Comparison of ENCODE assay signal across 20 cellular contexts in genomic region chr9:23693374-23693773, GRCh38.
DNase-seq lines count a peak whose midpoint lies in the region; ATAC-seq, FAIRE-seq and TF ChIP-seq lines count a peak whose summit lies in the region.
"Had no signal": no experiment of that assay in that cellular context is flagged by ENCODE, and none has a peak within 500 bp of the region (broad histone marks: within the 10 kb centered on the region; RNA-seq: fewer than 3 reads in every experiment).

No MANE protein-coding gene starts in this region.

- H3K27me3 Mint-ChIP-seq in mesothelial cell of epicardium (ENCODE audit: low read depth), result no peaks in the 10 kb centered on the region
- H3K27me3 Mint-ChIP-seq: CD4-positive, CD25-positive, alpha-beta regulatory T cell had no signal

- in situ Hi-C loops in GM12878 (cut with MboI), result no loop called here

- intact Hi-C loops in GM12878 (cut with micrococcal nuclease; ENCODE audit: unreplicated experiment) (no loop called here), thyroid gland (cut with DNase I) (no loop called here)

- no peak for FAIRE-seq in GM12878 (lab: Jason Lieb, UNC)
- FAIRE-seq: G401.6, GM12891, H1 had no signal

- TF ChIP-seq CTCF in LNCaP clone FGC (IDR thresholded peaks at IDR 0.05; ENCODE audit: control insufficient read depth, extremely low read depth, insufficient read depth), result peak; percentile 44
- TF ChIP-seq CTCF in OCI-LY3 (IDR thresholded peaks at IDR 0.05; ENCODE audit: low read depth, low read length), result peak; percentile 32
- TF ChIP-seq CTCF in GM12878 (IDR thresholded peaks at IDR 0.05 in 2 of 3, conservative IDR thresholded peaks at IDR 0.05 in 1 of 3; ENCODE audit: control insufficient read depth in 2 of 3, extremely low read depth in 1 of 3, insufficient read depth in 1 of 3, low read depth in 3 of 3, low read length in 3 of 3), result no peak
- TF ChIP-seq CTCF in thyroid gland (IDR thresholded peaks at IDR 0.05), result no peak
- no peak for TF ChIP-seq CTCF in mesothelial cell of epicardium (IDR thresholded peaks at IDR 0.05; ENCODE audit: unreplicated experiment)

- DNase-seq in HT-29 (ENCODE audit: low spot score) (peak; percentile 41), LNCaP clone FGC (ENCODE audit: low read depth) (no peak), GM12878 (ENCODE audit: low read depth, low spot score) (no peak), cortex of kidney (lab: John Stamatoyannopoulos, UW) (no peak), thyroid gland (no peak), mesothelial cell of epicardium (ENCODE audit: low spot score in 2 of 2, unreplicated experiment in 2 of 2) (no peak)
- DNase-seq: 8988T; C1 segment of cervical spinal cord; Caco-2; CD4-positive, CD25-positive, alpha-beta regulatory T cell; CD8-positive, alpha-beta T cell; DMS153; DND-41; GM23248; H7; HCEC 1CT had no signal

- TF ChIP-seq EP300 in GM12878 (IDR thresholded peaks at IDR 0.05; ENCODE audit: borderline replicate concordance in 1 of 2, control insufficient read depth in 1 of 2, low read depth in 2 of 2, low read length in 2 of 2), result no peak

- TF ChIP-seq POLR2A in GM12878 (IDR thresholded peaks at IDR 0.05; ENCODE audit: low read depth, low read length) (no peak), thyroid gland (IDR thresholded peaks at IDR 0.05) (no peak)

- no peak for TF ChIP-seq RAD21 in GM12878 (IDR thresholded peaks at IDR 0.05; ENCODE audit: insufficient read depth, low read depth, low read length)

- no peaks in the 10 kb centered on the region for H3K9me3 Mint-ChIP-seq in mesothelial cell of epicardium
- H3K9me3 Mint-ChIP-seq: CD8-positive, alpha-beta T cell had no signal

- H3K9me3 ChIP-seq in OCI-LY3 (ENCODE audit: insufficient read depth, low read length) (no peaks in the 10 kb centered on the region), GM12878 (replicated peaks; ENCODE audit: control insufficient read depth, insufficient read depth, low read length) (no peaks in the 10 kb centered on the region), thyroid gland (no peaks in the 10 kb centered on the region)
- H3K9me3 ChIP-seq: Caco-2 had no signal

- peaks cover 6% of the 10 kb centered on the region for H3K4me1 Mint-ChIP-seq in mesothelial cell of epicardium
- H3K4me1 Mint-ChIP-seq: CD4-positive, CD25-positive, alpha-beta regulatory T cell had no signal

- no peak overlapping the region for H2AFZ ChIP-seq in OCI-LY3 (ENCODE audit: low read depth, low read length)
- H2AFZ ChIP-seq in GM12878 (ENCODE audit: control insufficient read depth, low read depth, low read length), result no peak overlapping the region
- H2AFZ ChIP-seq: GM23248 had no signal

- BruUV-seq in GM12878 (replicated peaks; lab: Mats Ljungman, UMichigan), result no TSS peak

- H3K4me3 ChIP-seq in LNCaP clone FGC (ENCODE audit: low read depth, low read length) (no peak overlapping the region), OCI-LY3 (ENCODE audit: low read length) (no peak overlapping the region), GM12878 (no peak overlapping the region), thyroid gland (replicated peaks in 1 of 3) (no peak overlapping the region)
- H3K4me3 ChIP-seq: GM23248 had no signal

- H3K27ac ChIP-seq in OCI-LY3 (ENCODE audit: low read length) (no peak overlapping the region), GM12878 (ENCODE audit: control insufficient read depth, insufficient read depth) (no peak overlapping the region), thyroid gland (no peak overlapping the region)
- H3K27ac ChIP-seq: GM23248 had no signal

- CTCF ChIA-PET in GM12878 (lab: Yijun Ruan, JAX), result interaction anchor here (1.0 to 1.5 kb wide), 2 partner anchors 21 to 239 kb away, joined by 4 read pairs; no protein-coding TSS in a partner anchor

- no peak overlapping the region for H3K27ac Mint-ChIP-seq in mesothelial cell of epicardium
- H3K27ac Mint-ChIP-seq: CD4-positive, CD25-positive, alpha-beta regulatory T cell; CD8-positive, alpha-beta T cell had no signal

- H3K9ac ChIP-seq in OCI-LY3 (ENCODE audit: low read length) (no peak overlapping the region), GM12878 (ENCODE audit: control insufficient read depth, insufficient read depth, low read length) (no peak overlapping the region)
- H3K9ac ChIP-seq: GM23248 had no signal

- SMC1A ChIA-PET in GM12878 (lab: Charles Lee; ENCODE audit: uncharacterized antibody, unreplicated experiment), result interaction anchor here (0.8 to 1.6 kb wide), 10 partner anchors 8 to 156 kb away, joined by 3 to 5 read pairs (median 4); no protein-coding TSS in a partner anchor

- ATAC-seq in GM12878, result peak; percentile 58
- ATAC-seq: CD8-positive, alpha-beta T cell had no signal

- H3K79me2 ChIP-seq in OCI-LY3 (ENCODE audit: low read length) (no peaks in the 10 kb centered on the region), GM12878 (ENCODE audit: control insufficient read depth, insufficient read depth, low read length) (no peaks in the 10 kb centered on the region)

- H3K36me3 Mint-ChIP-seq in mesothelial cell of epicardium, result no peaks in the 10 kb centered on the region
- H3K36me3 Mint-ChIP-seq: CD4-positive, CD25-positive, alpha-beta regulatory T cell; CD8-positive, alpha-beta T cell had no signal

- RAD21 ChIA-PET in GM12878 (lab: Charles Lee; ENCODE audit: unreplicated experiment), result interaction anchor here (0.6 to 3.9 kb wide), 2 partner anchors 10 to 209 kb away, joined by 3 to 15 read pairs; no protein-coding TSS in a partner anchor

- H3K27me3 ChIP-seq in OCI-LY3 (ENCODE audit: low read depth, low read length) (no peaks in the 10 kb centered on the region), GM12878 (replicated peaks in 1 of 2; ENCODE audit: control insufficient read depth in 2 of 2, insufficient read depth in 2 of 2, low read length in 1 of 2) (no peaks in the 10 kb centered on the region), thyroid gland (no peaks in the 10 kb centered on the region)

- H3K4me1 ChIP-seq in OCI-LY3 (ENCODE audit: low read length) (no peaks in the 10 kb centered on the region), GM12878 (ENCODE audit: control insufficient read depth, insufficient read depth, low read length) (no peaks in the 10 kb centered on the region), thyroid gland (no peaks in the 10 kb centered on the region)
- H3K4me1 ChIP-seq: Caco-2 had no signal

- WGBS in GM12878 (ENCODE audit: insufficient coverage, insufficient replicate concordance, low lambda C conversion rate, missing lambda C conversion rate), result 36% methylated on average over 5 of the region's 5 CpGs
- 95 to 96% methylated on average over 5 of the region's 5 CpGs for WGBS in thyroid gland, 2 donors

- H4K20me1 ChIP-seq in OCI-LY3 (ENCODE audit: insufficient read depth, low read length), result no peaks in the 10 kb centered on the region
- no peaks in the 10 kb centered on the region for H4K20me1 ChIP-seq in GM12878 (ENCODE audit: control insufficient read depth, insufficient read depth)

- no peak overlapping the region for H3K4me3 Mint-ChIP-seq in mesothelial cell of epicardium
- H3K4me3 Mint-ChIP-seq: CD4-positive, CD25-positive, alpha-beta regulatory T cell; CD8-positive, alpha-beta T cell had no signal

- H3K4me2 ChIP-seq in OCI-LY3 (ENCODE audit: low read length) (no peak overlapping the region), GM12878 (ENCODE audit: control insufficient read depth, insufficient read depth) (no peak overlapping the region)

- H3K36me3 ChIP-seq in OCI-LY3 (replicated peaks; ENCODE audit: low read depth, low read length) (no peaks in the 10 kb centered on the region), GM12878 (ENCODE audit: control insufficient read depth in 2 of 2, insufficient read depth in 2 of 2, low read length in 1 of 2) (no peaks in the 10 kb centered on the region), thyroid gland (no peaks in the 10 kb centered on the region)

- POLR2A ChIA-PET in GM12878 (lab: Charles Lee), result no interaction called here

TF ChIP-seq in GM12878, 131 proteins besides CTCF, POLR2A, EP300 and RAD21 (continues in another document):
- TF ChIP-seq ATF3 (IDR thresholded peaks at IDR 0.05; ENCODE audit: borderline replicate concordance, extremely low read depth, low read depth, low read length) (no peak), STAT3 (IDR thresholded peaks at IDR 0.05; ENCODE audit: low read depth, low read length) (no peak), SKIL (IDR thresholded peaks at IDR 0.05; ENCODE audit: low read depth, poor library complexity, severe bottlenecking) (no peak), JUND (IDR thresholded peaks at IDR 0.05; ENCODE audit: low read depth, low read length) (no peak), SMAD1 (IDR thresholded peaks at IDR 0.05; ENCODE audit: low read depth, partially characterized antibody) (no peak)

Comparison
In these comparisons a context has a peak if more than half of its experiments do, and no peak if none do; other contexts are left out.
1. CTCF ChIP-seq: peak in LNCaP clone FGC (single experiment) and OCI-LY3 (single experiment); none in GM12878 (0 of 3), thyroid gland (0 of 6) and mesothelial cell of epicardium (single experiment).